ENCODE assay signal across 3 cellular contexts in genomic region chr5:59648949-59649921, GRCh38.
A peak's percentile ranks its signal among the peaks of the same experiment; 100 is the strongest.
TF ChIP-seq lines count a peak whose summit lies in the region.

No MANE protein-coding gene starts in this region.

TF ChIP-seq in liver, 16 proteins besides CTCF, POLR2A, EP300 and RAD21 (continued from another document):
- TF ChIP-seq RXRA (IDR thresholded peaks at IDR 0.05), result no peak
- TF ChIP-seq EGR1 (IDR thresholded peaks at IDR 0.05; ENCODE audit: low read depth in 2 of 2), result no peak
- TF ChIP-seq MAX (IDR thresholded peaks at IDR 0.05), result no peak

TF ChIP-seq in HepG2, 621 proteins besides CTCF, POLR2A, EP300 and RAD21 (continued from another document):
- TF ChIP-seq, protein P1, sequence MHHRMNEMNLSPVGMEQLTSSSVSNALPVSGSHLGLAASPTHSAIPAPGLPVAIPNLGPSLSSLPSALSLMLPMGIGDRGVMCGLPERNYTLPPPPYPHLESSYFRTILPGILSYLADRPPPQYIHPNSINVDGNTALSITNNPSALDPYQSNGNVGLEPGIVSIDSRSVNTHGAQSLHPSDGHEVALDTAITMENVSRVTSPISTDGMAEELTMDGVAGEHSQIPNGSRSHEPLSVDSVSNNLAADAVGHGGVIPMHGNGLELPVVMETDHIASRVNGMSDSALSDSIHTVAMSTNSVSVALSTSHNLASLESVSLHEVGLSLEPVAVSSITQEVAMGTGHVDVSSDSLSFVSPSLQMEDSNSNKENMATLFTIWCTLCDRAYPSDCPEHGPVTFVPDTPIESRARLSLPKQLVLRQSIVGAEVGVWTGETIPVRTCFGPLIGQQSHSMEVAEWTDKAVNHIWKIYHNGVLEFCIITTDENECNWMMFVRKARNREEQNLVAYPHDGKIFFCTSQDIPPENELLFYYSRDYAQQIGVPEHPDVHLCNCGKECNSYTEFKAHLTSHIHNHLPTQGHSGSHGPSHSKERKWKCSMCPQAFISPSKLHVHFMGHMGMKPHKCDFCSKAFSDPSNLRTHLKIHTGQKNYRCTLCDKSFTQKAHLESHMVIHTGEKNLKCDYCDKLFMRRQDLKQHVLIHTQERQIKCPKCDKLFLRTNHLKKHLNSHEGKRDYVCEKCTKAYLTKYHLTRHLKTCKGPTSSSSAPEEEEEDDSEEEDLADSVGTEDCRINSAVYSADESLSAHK (CRISPR knock-in tag; IDR thresholded peaks at IDR 0.05; ENCODE audit: borderline replicate concordance), result no peak
- TF ChIP-seq ZNF34 (CRISPR knock-in tag; IDR thresholded peaks at IDR 0.05; ENCODE audit: borderline replicate concordance), result no peak
- TF ChIP-seq HOMEZ (CRISPR knock-in tag; IDR thresholded peaks at IDR 0.05; ENCODE audit: low read depth), result no peak
- TF ChIP-seq MTF1 (CRISPR knock-in tag; IDR thresholded peaks at IDR 0.05), result no peak
- TF ChIP-seq ZNF224 (CRISPR knock-in tag; IDR thresholded peaks at IDR 0.05), result no peak

TF ChIP-seq in endothelial cell of umbilical vein, 7 proteins besides CTCF, POLR2A, EP300 and RAD21 (continued from another document):
- peak; percentile 98 for TF ChIP-seq GATA2 (IDR thresholded peaks at IDR 0.05; ENCODE audit: insufficient read depth, insufficient read length, low read depth, low read length)
- TF ChIP-seq FOS (IDR thresholded peaks at IDR 0.05; ENCODE audit: borderline replicate concordance, insufficient read depth, low read length), result peak; percentile 74
- peak; percentile 58 for TF ChIP-seq JUN (IDR thresholded peaks at IDR 0.05; ENCODE audit: borderline replicate concordance, insufficient read depth, insufficient read length, low read depth)
- TF ChIP-seq MYC (IDR thresholded peaks at IDR 0.05; ENCODE audit: low read depth, low read length), result no peak
- peak; percentile 57 for TF ChIP-seq POLR2AphosphoS5 (IDR thresholded peaks at IDR 0.05; ENCODE audit: insufficient read depth, low read depth, low read length)
- no peak for TF ChIP-seq EZH2 (IDR thresholded peaks at IDR 0.05; ENCODE audit: borderline replicate concordance, low read depth, low read length, severe bottlenecking)
